In the genomic region with DNA sequence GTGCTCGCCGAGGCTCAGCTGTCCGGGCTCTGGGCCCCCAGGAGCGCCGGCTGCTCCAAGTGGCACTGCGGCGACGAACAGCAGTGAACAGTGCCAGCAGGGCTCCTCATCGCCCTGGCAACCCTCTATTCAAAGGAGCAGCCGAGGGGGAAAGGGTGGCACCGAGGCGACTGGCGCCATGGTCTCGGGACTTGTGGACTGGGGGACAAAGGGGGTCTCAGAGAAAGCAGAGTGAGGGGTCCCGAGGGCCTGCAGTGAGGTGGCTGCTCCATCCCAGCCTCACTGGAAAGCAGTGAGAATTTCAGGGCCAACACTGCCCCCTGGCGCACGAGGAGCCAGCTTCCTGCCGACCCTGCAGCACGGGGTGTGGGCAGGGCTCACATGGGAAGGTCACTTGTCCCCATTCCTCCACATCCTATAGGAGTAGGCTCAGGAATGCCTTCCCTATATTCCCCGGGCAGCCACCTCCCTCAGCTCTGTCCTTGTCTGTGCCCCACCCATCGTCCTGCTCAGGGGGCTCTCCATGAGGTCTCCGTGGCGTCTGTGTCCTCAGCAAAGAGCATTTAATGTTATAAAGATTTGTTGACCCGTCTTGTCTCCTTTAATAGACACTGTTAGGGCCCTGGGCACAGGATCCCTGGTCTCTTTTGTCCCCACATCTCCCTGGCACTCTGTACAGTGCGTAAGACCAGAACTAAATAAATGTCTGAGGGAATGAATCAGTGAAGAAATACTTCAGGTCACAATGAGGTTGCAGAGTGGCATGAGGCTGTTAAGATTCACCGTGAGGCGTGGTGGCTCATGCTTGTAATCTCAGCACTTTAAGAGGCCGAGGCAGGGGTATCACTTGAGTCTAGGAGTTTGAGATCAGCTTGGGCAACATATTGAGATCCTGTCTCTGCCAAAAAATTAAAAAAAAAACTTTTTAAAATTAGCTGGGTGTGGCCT, we compare ENCODE assay signal across 8 cellular contexts. TPM values are rescaled to one million over a fixed set of nuclear protein-coding genes. Genes with fewer than 3 reads are reported as not detected.
A peak's percentile ranks its signal among the peaks of the same experiment; 100 is the strongest.
DNase-seq lines count a peak whose midpoint lies in the region; ATAC-seq and TF ChIP-seq lines count a peak whose summit lies in the region.

No MANE protein-coding gene starts in this region.

- H3K27me3 ChIP-seq in Karpas-422 (ENCODE audit: low read length) (no peaks in the 10 kb centered on the region), adrenal gland (no peaks in the 10 kb centered on the region)

- H3K4me3 ChIP-seq in Karpas-422 (ENCODE audit: low read length) = no peak overlapping the region
- H3K4me3 ChIP-seq in adrenal gland = peak overlapping the region in 1 of 4 donors; percentile 20

- no peaks in the 10 kb centered on the region for H3K9me3 ChIP-seq in Karpas-422 (ENCODE audit: low read length)
- H3K9me3 ChIP-seq in adrenal gland (replicated peaks in 1 of 3) = no peaks in the 10 kb centered on the region

- H2AFZ ChIP-seq in Karpas-422 (ENCODE audit: low read length) = peak overlapping the region; percentile 75; the same call in 1 of the 2 replicates

- H3K9me2 ChIP-seq in Karpas-422 (replicated peaks; ENCODE audit: insufficient read depth, low read length) = no peaks in the 10 kb centered on the region

- H3K36me3 ChIP-seq in Karpas-422 (ENCODE audit: insufficient read depth, low read length) (no peaks in the 10 kb centered on the region), adrenal gland (replicated peaks in 1 of 2) (no peaks in the 10 kb centered on the region)

- no peak for TF ChIP-seq POLR2A in adrenal gland (IDR thresholded peaks at IDR 0.05)

- DNase-seq in DMS153 treated with DMSO at 0.1 percent for 48 hours (lab: John Stamatoyannopoulos, UW; ENCODE audit: unreplicated experiment) (peak; percentile 60), Karpas-422 (peak; percentile 89), SK-N-DZ (ENCODE audit: low spot score) (peak; percentile 62), adrenal gland (peak; percentile 74 to 89 (median 80)), left ventricle myocardium superior (peak; percentile 62), putamen (ENCODE audit: low spot score) (peak; percentile 79)

- WGBS in adrenal gland, 4 donors = 33 to 44% (median 42%) methylated on average over 23 to 28 of the region's 28 CpGs

- peak; percentile 33 to 74 (median 66) for TF ChIP-seq CTCF in adrenal gland (IDR thresholded peaks at IDR 0.05)

- no peaks in the 10 kb centered on the region for H3K79me2 ChIP-seq in Karpas-422 (ENCODE audit: low read length)

- no peak overlapping the region for H3K9ac ChIP-seq in Karpas-422 (ENCODE audit: low read length)

- intact Hi-C loops in adrenal gland (cut with DNase I) = no loop called here
- intact Hi-C loops in left ventricle myocardium superior (cut with micrococcal nuclease) = no loop called here

- H3K27ac ChIP-seq in Karpas-422 (ENCODE audit: low read length) (no peak overlapping the region), adrenal gland (peak overlapping the region in 4 of 5 donors; percentile 56 to 83 (median 65))

- peaks cover 30% of the 10 kb centered on the region for H3K4me1 ChIP-seq in Karpas-422 (ENCODE audit: low read length)
- peaks cover 16 to 46% of the 10 kb centered on the region in 2 donors for H3K4me1 ChIP-seq in adrenal gland (replicated peaks in 1 of 2)

- peak; percentile 26 for ATAC-seq in left ventricle myocardium superior
- no peak for ATAC-seq in GM21717 (IDR thresholded peaks at IDR 0.05; ENCODE audit: unreplicated experiment)
- no peak for ATAC-seq in GM18907 (IDR thresholded peaks at IDR 0.05; ENCODE audit: unreplicated experiment)

- H3K4me2 ChIP-seq in Karpas-422 (ENCODE audit: low read depth, low read length, poor library complexity, severe bottlenecking) = peak overlapping the region; percentile 35

- no peaks in the 10 kb centered on the region for H4K20me1 ChIP-seq in Karpas-422 (ENCODE audit: insufficient read depth, low read depth, low read length)

RNA-seq across cellular contexts. Expression of a gene that starts 26.4 kb away (rescaled TPM):
- 8.7 and 24.2 TPM in 2 replicates for total RNA-seq in Karpas-422 (2014; rRNA removed; shearing (Covaris generic); ENCODE audit: low replicate concordance)
- 34.8 and 35.5 TPM in 2 replicates for polyA plus RNA-seq in SK-N-DZ (2014; cell fraction: cytosol; rRNA removed)
- 64.6 and 71.5 TPM in 2 replicates for polyA plus RNA-seq in SK-N-DZ (2014; cell fraction: nucleus; rRNA removed)
- total RNA-seq in adrenal gland (10 to 100 TPM in 7 of 8 donors, 1 to 10 TPM in 1; 9.4 to 25.6 (median 17.0) TPM), left ventricle myocardium superior (17.2 TPM)
- 10 to 100 TPM in 2 of 3 donors, under 1 TPM in 1; 0.24 to 74.3 (median 17.1) TPM for polyA plus RNA-seq in adrenal gland

RNA-seq across cellular contexts. Expression of a gene that starts 40.1 kb away (rescaled TPM):
- total RNA-seq in Karpas-422 (2014; rRNA removed; shearing (Covaris generic); ENCODE audit: low replicate concordance) = 20.4 and 53.3 TPM in 2 replicates
- 25.7 and 35.1 TPM in 2 replicates for polyA plus RNA-seq in SK-N-DZ (2014; cell fraction: cytosol; rRNA removed)
- 57.7 and 67.7 TPM in 2 replicates for polyA plus RNA-seq in SK-N-DZ (2014; cell fraction: nucleus; rRNA removed)
- total RNA-seq in adrenal gland = 10 to 100 TPM; 12.5 to 24.8 (median 19.4) TPM
- polyA plus RNA-seq in adrenal gland = 10 to 100 TPM in 2 of 3 donors, 1 to 10 TPM in 1; 5.2 to 19.5 (median 16.5) TPM
- 6.5 TPM for total RNA-seq in left ventricle myocardium superior
